11 cellular contexts compared by ENCODE assay signal in genomic region chr1:184283999-184284398, GRCh38.
DNase-seq lines count a peak whose midpoint lies in the region; ATAC-seq and TF ChIP-seq lines count a peak whose summit lies in the region.
"Had no signal": no experiment of that assay in that cellular context is flagged by ENCODE, and none has a peak within 500 bp of the region (broad histone marks: within the 10 kb centered on the region; RNA-seq: fewer than 3 reads in every experiment).

No MANE protein-coding gene starts in this region.

- TF ChIP-seq CTCF in astrocyte of the cerebellum (IDR thresholded peaks at IDR 0.05; ENCODE audit: low read depth, low read length, missing control alignments): no peak

- intact Hi-C loops in right cardiac atrium (cut with DNase I): no loop called here

- 26% methylated on average over 1 of the region's 1 CpG for WGBS in right cardiac atrium

- no peaks in the 10 kb centered on the region for H3K9me3 ChIP-seq in right cardiac atrium (ENCODE audit: control insufficient read depth, low read length)

- H3K4me3 ChIP-seq in astrocyte of the cerebellum (ENCODE audit: low read depth, low read length) (no peak overlapping the region), right cardiac atrium (ENCODE audit: low read length) (no peak overlapping the region), skeletal muscle cell (ENCODE audit: low read depth, low read length) (no peak overlapping the region)

- no peaks in the 10 kb centered on the region for H3K27me3 ChIP-seq in right cardiac atrium (ENCODE audit: control insufficient read depth, insufficient read depth)

- H3K4me1 ChIP-seq in right cardiac atrium (ENCODE audit: control insufficient read depth, insufficient read depth, low read length): peaks cover 4% of the 10 kb centered on the region

- DNase-seq in G401 (ENCODE audit: low spot score) (peak; percentile 67), astrocyte of the cerebellum (ENCODE audit: low read depth) (peak; percentile 97), right cardiac atrium (peak in 2 of 3 donors; percentile 37 to 46), skeletal muscle cell (ENCODE audit: low read depth) (peak; percentile 42), NCI-H2196 (lab: John Stamatoyannopoulos, UW; ENCODE audit: unreplicated experiment) (no peak), NOMO-1 treated with DMSO at 0.1 percent for 48 hours (lab: John Stamatoyannopoulos, UW; ENCODE audit: unreplicated experiment) (no peak), islet precursor cell (no peak)
- DNase-seq: activated naive CD4-positive, alpha-beta T cell treated with Interleukin-2 at 50 U/mL for 16 hours; effector CD8-positive, alpha-beta T cell had no signal

- peak; percentile 85 to 86 for ATAC-seq in right cardiac atrium
- ATAC-seq in esophagus mucosa: no peak
- ATAC-seq: activated CD4-positive, CD25-positive, alpha-beta regulatory T cell treated with anti-CD3 and anti-CD28 coated beads, Interleukin-2, amount 50 U/mL, for 24 hours had no signal

- peak overlapping the region; percentile 72 for H3K27ac ChIP-seq in right cardiac atrium (ENCODE audit: low read length)

- in situ Hi-C loops in G401 (cut with HindIII; ENCODE audit: low sequenced_read_pairs): no loop called here
- in situ Hi-C loops in astrocyte of the cerebellum (cut with HindIII; ENCODE audit: low sequenced_read_pairs): no loop called here

Comparison
In these comparisons a context has a peak if more than half of its experiments do, and no peak if none do; other contexts are left out.
1. DNase-seq: peak in G401 (single experiment), astrocyte of the cerebellum (single experiment), right cardiac atrium (2 of 3) and skeletal muscle cell (single experiment); none in NCI-H2196 (single experiment), NOMO-1 treated with DMSO at 0.1 percent for 48 hours (single experiment) and islet precursor cell (single experiment).